Comparison of ENCODE assay signal across 32 cellular contexts in genomic region chr6:48486373-48486772, GRCh38.
DNase-seq lines count a peak whose midpoint lies in the region; ATAC-seq, FAIRE-seq and TF ChIP-seq lines count a peak whose summit lies in the region.
"Had no signal": no experiment of that assay in that cellular context is flagged by ENCODE, and none has a peak within 500 bp of the region (broad histone marks: within the 10 kb centered on the region; RNA-seq: fewer than 3 reads in every experiment).

No MANE protein-coding gene starts in this region.

- FAIRE-seq in HepG2 (lab: Jason Lieb, UNC), result no peak
- FAIRE-seq in GM12878 (lab: Jason Lieb, UNC), result no peak
- FAIRE-seq: A204.1, A549, D721Med had no signal

- H3K27ac ChIP-seq in HepG2 (ENCODE audit: extremely low read length, insufficient read depth, low read length) (no peak overlapping the region), right lobe of liver (no peak overlapping the region), HCT116 (ENCODE audit: low read depth, low read length) (no peak overlapping the region), GM12878 (ENCODE audit: control insufficient read depth, insufficient read depth) (no peak overlapping the region), RWPE1 (no peak overlapping the region)
- H3K27ac ChIP-seq: 22Rv1; A549; BLaER1; BLaER1 treated with 17β-estradiol and CSF1 and Interleukin-3, amounts not matched to agents 10 nM and 100 nM; C4-2B had no signal

- WGBS in HepG2 (ENCODE audit: low lambda C conversion rate), result 9% methylated on average over 3 of the region's 3 CpGs
- 45% methylated on average over 3 of the region's 3 CpGs for WGBS in right lobe of liver (ENCODE audit: insufficient coverage, low coverage, low lambda C conversion rate, missing lambda C conversion rate)
- WGBS in GM12878 (ENCODE audit: insufficient coverage, insufficient replicate concordance, low lambda C conversion rate, missing lambda C conversion rate), result 15% methylated on average over 3 of the region's 3 CpGs

- no peak for TF ChIP-seq EP300 in HepG2 (IDR thresholded peaks at IDR 0.05; ENCODE audit: low read depth in 2 of 2, low read length in 2 of 2)
- TF ChIP-seq EP300 in HepG2 (CRISPR knock-in tag; IDR thresholded peaks at IDR 0.05; ENCODE audit: borderline replicate concordance), result no peak
- TF ChIP-seq EP300 in GM12878 (IDR thresholded peaks at IDR 0.05; ENCODE audit: borderline replicate concordance in 1 of 2, control insufficient read depth in 1 of 2, low read depth in 2 of 2, low read length in 2 of 2), result no peak

- H2AFZ ChIP-seq in HepG2 (ENCODE audit: low read length), result no peak overlapping the region
- peak overlapping the region; percentile 1 for H2AFZ ChIP-seq in HCT116 (ENCODE audit: low read depth, low read length, poor library complexity, severe bottlenecking)
- H2AFZ ChIP-seq in GM12878 (ENCODE audit: control insufficient read depth, low read depth, low read length), result no peak overlapping the region

- H3K27me3 ChIP-seq in HepG2 (ENCODE audit: control insufficient read depth in 1 of 2, insufficient read depth in 2 of 2, low read length in 2 of 2), result no peaks in the 10 kb centered on the region
- no peaks in the 10 kb centered on the region for H3K27me3 ChIP-seq in right lobe of liver
- no peaks in the 10 kb centered on the region for H3K27me3 ChIP-seq in HCT116 (ENCODE audit: insufficient read depth, low read length)
- H3K27me3 ChIP-seq in GM12878 (replicated peaks in 1 of 2; ENCODE audit: control insufficient read depth in 2 of 2, insufficient read depth in 2 of 2, low read length in 1 of 2), result no peaks in the 10 kb centered on the region
- H3K27me3 ChIP-seq: BE2C; BLaER1; BLaER1 treated with 17β-estradiol and CSF1 and Interleukin-3, amounts not matched to agents 10 nM and 100 nM had no signal

- BruUV-seq in HepG2 (replicated peaks; lab: Mats Ljungman, UMichigan) (no TSS peak), HCT116 (replicated peaks; lab: Mats Ljungman, UMichigan) (no TSS peak), GM12878 (replicated peaks; lab: Mats Ljungman, UMichigan) (no TSS peak)

- no peak for TF ChIP-seq CTCF in HepG2 (CRISPR knock-in tag; IDR thresholded peaks at IDR 0.05)
- no peak for TF ChIP-seq CTCF in right lobe of liver (IDR thresholded peaks at IDR 0.05)
- no peak for TF ChIP-seq CTCF in HCT116 (IDR thresholded peaks at IDR 0.05 in 2 of 3, conservative IDR thresholded peaks at IDR 0.05 in 1 of 3; ENCODE audit: borderline replicate concordance in 1 of 3, insufficient read depth in 1 of 3, low read depth in 2 of 3, low read length in 2 of 3)
- TF ChIP-seq CTCF in GM12878 (IDR thresholded peaks at IDR 0.05 in 2 of 3, conservative IDR thresholded peaks at IDR 0.05 in 1 of 3; ENCODE audit: control insufficient read depth in 2 of 3, extremely low read depth in 1 of 3, insufficient read depth in 1 of 3, low read depth in 3 of 3, low read length in 3 of 3), result no peak
- TF ChIP-seq CTCF in RWPE1 (conservative IDR thresholded peaks at IDR 0.05; ENCODE audit: low read depth), result no peak

- DNase-seq in HepG2 (ENCODE audit: low spot score) (no peak), right lobe of liver (no peak), HCT116 (ENCODE audit: low read depth, low spot score) (no peak), GM12878 (ENCODE audit: low read depth, low spot score) (no peak), NCI-H2107 treated with DMSO at 0.1 percent for 48 hours (lab: John Stamatoyannopoulos, UW; ENCODE audit: unreplicated experiment) (no peak), RWPE1 (ENCODE audit: low spot score) (no peak)
- DNase-seq: 8988T; ACHN; AML-193; BE2C; C1 segment of cervical spinal cord; Caco-2; Calu3; CD4-positive, alpha-beta memory T cell; CD4-positive, alpha-beta T cell; CD4-positive, CD25-positive, alpha-beta regulatory T cell; CD8-positive, alpha-beta memory T cell; CD8-positive, alpha-beta T cell; COR-L47; DMS 273 treated with DMSO at 0.1 percent for 48 hours; DMS153; DMS53; DMS79; DMS79 treated with DMSO at 0.1 percent for 48 hours; DND-41 had no signal

- no peaks in the 10 kb centered on the region for H3K36me3 ChIP-seq in HepG2 (replicated peaks in 1 of 2; ENCODE audit: control insufficient read depth in 1 of 2, insufficient read depth in 2 of 2, low read length in 2 of 2)
- H3K36me3 ChIP-seq in right lobe of liver, result no peaks in the 10 kb centered on the region
- no peaks in the 10 kb centered on the region for H3K36me3 ChIP-seq in HCT116 (ENCODE audit: control insufficient read depth in 1 of 2, insufficient read depth in 2 of 2, low read length in 2 of 2)
- no peaks in the 10 kb centered on the region for H3K36me3 ChIP-seq in GM12878 (ENCODE audit: control insufficient read depth in 2 of 2, insufficient read depth in 2 of 2, low read length in 1 of 2)
- H3K36me3 ChIP-seq: BE2C; BLaER1; BLaER1 treated with 17β-estradiol and CSF1 and Interleukin-3, amounts not matched to agents 10 nM and 100 nM had no signal

- no peaks in the 10 kb centered on the region for H4K20me1 ChIP-seq in HepG2 (ENCODE audit: insufficient read depth, low read length)
- no peaks in the 10 kb centered on the region for H4K20me1 ChIP-seq in HCT116 (ENCODE audit: insufficient read depth)
- H4K20me1 ChIP-seq in GM12878 (ENCODE audit: control insufficient read depth, insufficient read depth), result no peaks in the 10 kb centered on the region
- H4K20me1 ChIP-seq: BLaER1; BLaER1 treated with 17β-estradiol and CSF1 and Interleukin-3, amounts not matched to agents 10 nM and 100 nM had no signal

- H3K9me3 ChIP-seq in HepG2 (ENCODE audit: low read length) (no peaks in the 10 kb centered on the region), right lobe of liver (no peaks in the 10 kb centered on the region), HCT116 (ENCODE audit: control insufficient read depth in 1 of 2, insufficient read depth in 1 of 2, low read depth in 1 of 2, low read length in 2 of 2) (no peaks in the 10 kb centered on the region), GM12878 (replicated peaks; ENCODE audit: control insufficient read depth, insufficient read depth, low read length) (no peaks in the 10 kb centered on the region)
- H3K9me3 ChIP-seq: A549; BE2C; BLaER1; BLaER1 treated with 17β-estradiol and CSF1 and Interleukin-3, amounts not matched to agents 10 nM and 100 nM; Caco-2 had no signal

- no peak overlapping the region for H3K9ac ChIP-seq in HepG2 (ENCODE audit: insufficient read depth, low read depth, low read length)
- H3K9ac ChIP-seq in HCT116 (ENCODE audit: low read length), result no peak overlapping the region
- no peak overlapping the region for H3K9ac ChIP-seq in GM12878 (ENCODE audit: control insufficient read depth, insufficient read depth, low read length)
- H3K9ac ChIP-seq: BLaER1; BLaER1 treated with 17β-estradiol and CSF1 and Interleukin-3, amounts not matched to agents 10 nM and 100 nM had no signal

- in situ Hi-C loops in HepG2 (cut with HindIII; ENCODE audit: extremely low pct_ligation_motif_present, low pct_unique_long_range_greater_than_20kb) (no loop called here), GM12878 (cut with MboI) (no loop called here)

- RAD21 ChIA-PET in HCT116 (lab: Charles Lee; ENCODE audit: low non-redundant PET in 1 of 2, low total read pairs in 2 of 2, uncharacterized antibody in 2 of 2, unreplicated experiment in 2 of 2) (no interaction called here), GM12878 (lab: Charles Lee; ENCODE audit: unreplicated experiment) (interaction anchor here (1.0 kb wide), 1 partner anchor 10 kb away, joined by 3 read pairs; no protein-coding TSS in a partner anchor)

- POLR2A ChIA-PET in HepG2 (lab: Yijun Ruan, JAX) (no interaction called here), HCT116 (lab: Charles Lee) (no interaction called here), GM12878 (lab: Charles Lee) (no interaction called here), RWPE1 (lab: Yijun Ruan, JAX; ENCODE audit: low non-redundant PET) (no interaction called here)

- H3K4me3 ChIP-seq in HepG2 (replicated peaks in 1 of 3; ENCODE audit: insufficient read depth in 1 of 3, low read depth in 2 of 3, low read length in 3 of 3) (no peak overlapping the region), right lobe of liver (no peak overlapping the region), HCT116 (replicated peaks in 1 of 2; ENCODE audit: low read depth in 1 of 2, low read length in 2 of 2) (no peak overlapping the region), GM12878 (no peak overlapping the region)
- H3K4me3 ChIP-seq: A549; BLaER1; BLaER1 treated with 17β-estradiol and CSF1 and Interleukin-3, amounts not matched to agents 10 nM and 100 nM had no signal

- H3K4me1 ChIP-seq in HepG2 (ENCODE audit: insufficient read depth, low read length) (no peaks in the 10 kb centered on the region), right lobe of liver (no peaks in the 10 kb centered on the region), HCT116 (ENCODE audit: control insufficient read depth in 1 of 2, insufficient read depth in 2 of 2, low read length in 2 of 2) (peaks cover 0 to 3% of the 10 kb centered on the region in 2 experiments; a peak in 1 of 4 replicates), GM12878 (ENCODE audit: control insufficient read depth, insufficient read depth, low read length) (no peaks in the 10 kb centered on the region)
- H3K4me1 ChIP-seq: A549; BE2C; BLaER1; BLaER1 treated with 17β-estradiol and CSF1 and Interleukin-3, amounts not matched to agents 10 nM and 100 nM; Caco-2 had no signal

- intact Hi-C loops in HepG2 (cut with micrococcal nuclease; ENCODE audit: unreplicated experiment) (no loop called here), right lobe of liver (cut with DNase I) (no loop called here), HCT116 (cut with micrococcal nuclease) (no loop called here), GM12878 (cut with micrococcal nuclease; ENCODE audit: unreplicated experiment) (no loop called here)

- SMC1A ChIA-PET in GM12878 (lab: Charles Lee; ENCODE audit: uncharacterized antibody, unreplicated experiment), result no interaction called here

- TF ChIP-seq RAD21 in HepG2 (CRISPR knock-in tag; IDR thresholded peaks at IDR 0.05) (no peak), HCT116 (IDR thresholded peaks at IDR 0.05; ENCODE audit: low read depth) (no peak), GM12878 (IDR thresholded peaks at IDR 0.05; ENCODE audit: insufficient read depth, low read depth, low read length) (no peak)

- H3K9me2 ChIP-seq in HCT116 (ENCODE audit: insufficient read depth), result no peaks in the 10 kb centered on the region; the same call in 1 of the 2 replicates

- CTCF ChIA-PET in HepG2 (lab: Yijun Ruan, JAX; ENCODE audit: low intra/inter-chr PET ratio, low total read pairs), result no interaction called here
- CTCF ChIA-PET in HCT116 (lab: Charles Lee), result no interaction called here
- CTCF ChIA-PET in GM12878 (lab: Yijun Ruan, JAX), result no interaction called here
- CTCF ChIA-PET in RWPE1 (lab: Yijun Ruan, JAX), result interaction anchor here (0.6 kb wide), 1 partner anchor 312 kb away, joined by 4 read pairs; no protein-coding TSS in a partner anchor

- TF ChIP-seq POLR2A in HepG2 (IDR thresholded peaks at IDR 0.05; ENCODE audit: insufficient read depth in 1 of 2, low read depth in 2 of 2, low read length in 2 of 2), result no peak
- TF ChIP-seq POLR2A in right lobe of liver (IDR thresholded peaks at IDR 0.05), result no peak
- no peak for TF ChIP-seq POLR2A in HCT116 (IDR thresholded peaks at IDR 0.05; ENCODE audit: borderline replicate concordance, extremely low read depth, insufficient read depth, insufficient read length)
- TF ChIP-seq POLR2A in GM12878 (IDR thresholded peaks at IDR 0.05; ENCODE audit: low read depth, low read length), result no peak

- H3K79me2 ChIP-seq in HepG2 (ENCODE audit: insufficient read depth, low read length), result no peaks in the 10 kb centered on the region
- H3K79me2 ChIP-seq in HCT116 (ENCODE audit: insufficient read depth, low read length), result no peaks in the 10 kb centered on the region
- H3K79me2 ChIP-seq in GM12878 (ENCODE audit: control insufficient read depth, insufficient read depth, low read length), result no peaks in the 10 kb centered on the region

- no peak for ATAC-seq in HepG2
- no peak for ATAC-seq in right lobe of liver
- ATAC-seq in HCT116, result no peak
- no peak for ATAC-seq in GM12878
- ATAC-seq: A549; CD8-positive, alpha-beta T cell had no signal

- H3K4me2 ChIP-seq in HepG2 (ENCODE audit: low read depth, low read length) (no peak overlapping the region), HCT116 (ENCODE audit: low read length) (no peak overlapping the region), GM12878 (ENCODE audit: control insufficient read depth, insufficient read depth) (no peak overlapping the region)
- H3K4me2 ChIP-seq: A549; BLaER1; BLaER1 treated with 17β-estradiol and CSF1 and Interleukin-3, amounts not matched to agents 10 nM and 100 nM had no signal
